1 cellular context compared by ENCODE assay signal in the genomic region with DNA sequence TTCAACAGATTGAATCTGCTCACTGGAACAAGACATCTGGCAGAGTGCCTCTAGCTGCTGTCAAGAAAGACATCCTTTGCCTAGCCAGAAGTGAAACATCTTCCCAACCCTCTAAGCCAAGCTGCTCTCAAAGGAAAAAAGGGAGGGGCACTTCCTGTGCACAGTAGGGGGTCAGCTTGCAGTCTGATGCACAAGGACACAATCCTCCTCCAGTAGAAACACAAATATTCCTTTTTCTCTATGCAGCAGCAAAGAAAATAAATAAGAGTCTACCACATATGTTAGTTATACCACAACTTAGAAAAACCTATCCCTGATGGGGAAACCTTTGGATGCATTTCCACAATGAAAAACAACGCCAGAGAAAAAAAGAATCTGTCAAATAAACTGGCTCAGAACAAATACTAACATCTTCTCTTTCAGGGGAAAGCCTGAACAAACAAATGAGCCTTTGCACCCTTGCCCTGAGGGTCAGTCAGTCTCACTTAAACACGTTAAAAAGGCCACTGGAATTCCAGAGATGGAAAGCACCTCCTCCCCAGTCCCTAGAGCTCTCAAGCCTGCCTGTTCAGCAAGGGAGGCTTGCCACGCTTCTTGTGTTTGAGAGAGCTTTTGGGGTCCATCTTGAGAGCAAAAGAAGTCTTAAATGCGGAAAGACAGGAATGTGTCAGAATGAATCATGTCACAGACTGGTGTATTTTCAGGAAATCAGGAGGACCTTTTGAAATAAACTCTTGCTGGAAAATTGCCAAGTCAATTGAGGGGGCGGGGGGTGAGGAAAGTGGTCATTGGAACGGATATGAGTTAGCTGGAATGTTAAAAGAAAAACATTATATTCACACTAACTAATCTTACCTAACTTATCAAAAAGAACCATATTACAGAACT.
TF ChIP-seq lines count a peak whose summit lies in the region.

No MANE protein-coding gene starts in this region.

TF ChIP-seq in H1, 55 proteins besides CTCF, POLR2A, EP300 and RAD21:
- no peak for TF ChIP-seq SAP30 (IDR thresholded peaks at IDR 0.05; ENCODE audit: insufficient read depth, insufficient replicate concordance, low read length)
- TF ChIP-seq ZNF274 (IDR thresholded peaks at IDR 0.05; ENCODE audit: borderline replicate concordance, extremely low read depth, low read length) = no peak
- no peak for TF ChIP-seq BRCA1 (IDR thresholded peaks at IDR 0.05; ENCODE audit: low read depth, low read length)
- no peak for TF ChIP-seq FOSL1 (IDR thresholded peaks at IDR 0.05; ENCODE audit: insufficient read depth, low read depth, low read length)
- TF ChIP-seq CTBP2 (IDR thresholded peaks at IDR 0.05; ENCODE audit: borderline replicate concordance, insufficient read depth, insufficient read length, low read length) = no peak
- TF ChIP-seq SUZ12 (IDR thresholded peaks at IDR 0.05; ENCODE audit: low read length) = no peak
- no peak for TF ChIP-seq CHD1 (IDR thresholded peaks at IDR 0.05; ENCODE audit: low read depth, low read length)
- no peak for TF ChIP-seq RBBP5 (IDR thresholded peaks at IDR 0.05; ENCODE audit: borderline replicate concordance, low read depth, low read length)
